Comparison of ENCODE assay signal across 7 cellular contexts in genomic region chr12:6570264-6570887, GRCh38. TPM values are rescaled to one million over a fixed set of nuclear protein-coding genes. Genes with fewer than 3 reads are reported as not detected.
DNase-seq lines count a peak whose midpoint lies in the region; ATAC-seq and TF ChIP-seq lines count a peak whose summit lies in the region.

No MANE protein-coding gene starts in this region.

- no peaks in the 10 kb centered on the region for H3K9me2 ChIP-seq in SU-DHL-6 (replicated peaks; ENCODE audit: insufficient read depth, low read length)

- no peaks in the 10 kb centered on the region for H3K9me3 Mint-ChIP-seq in neural crest cell

- TF ChIP-seq CTCF in SU-DHL-6 (IDR thresholded peaks at IDR 0.05; ENCODE audit: insufficient read depth, low read length, poor library complexity, severe bottlenecking) (peak; percentile 73), dorsolateral prefrontal cortex (IDR thresholded peaks at IDR 0.05 in 54 of 56, conservative IDR thresholded peaks at IDR 0.05 in 2 of 56; ENCODE audit: low read depth in 1 of 56, partially characterized antibody in 56 of 56) (peak in 36 of 56 donors; percentile 8 to 45 (median 24)), neural crest cell (conservative IDR thresholded peaks at IDR 0.05) (peak; percentile 69)

- no peak overlapping the region for H3K27ac ChIP-seq in SU-DHL-6 (ENCODE audit: low read depth, low read length)
- H3K27ac ChIP-seq in dorsolateral prefrontal cortex: peak overlapping the region in 1 of 59 donors; percentile 25

- peaks cover 2% of the 10 kb centered on the region for H3K27me3 Mint-ChIP-seq in neural crest cell (ENCODE audit: low read depth)

- no peak overlapping the region for H3K4me2 ChIP-seq in SU-DHL-6 (ENCODE audit: low read depth, low read length, poor library complexity, severe bottlenecking)

- H3K27me3 ChIP-seq in SU-DHL-6 (ENCODE audit: low read length) (no peaks in the 10 kb centered on the region), dorsolateral prefrontal cortex (no peaks in the 10 kb centered on the region)

- H3F3A ChIP-seq in SU-DHL-6 (ENCODE audit: insufficient read depth): peaks cover 30% of the 10 kb centered on the region

- H4K20me1 ChIP-seq in SU-DHL-6 (ENCODE audit: low read depth, low read length): no peaks in the 10 kb centered on the region

- TF ChIP-seq EP300 in Ishikawa (IDR thresholded peaks at IDR 0.05; ENCODE audit: borderline replicate concordance): no peak

- DNase-seq in EL (peak; percentile 45), dorsolateral prefrontal cortex (peak in 3 of 10 donors; percentile 25 to 49 (median 43)), neural crest cell (ENCODE audit: low read depth, low spot score) (peak; percentile 61)

- peaks cover 31% of the 10 kb centered on the region for H3K36me3 ChIP-seq in SU-DHL-6 (ENCODE audit: low read length)

- H3K79me2 ChIP-seq in SU-DHL-6 (ENCODE audit: insufficient read depth, low read length): peaks cover 26% of the 10 kb centered on the region

- H3K4me3 Mint-ChIP-seq in neural crest cell: peak overlapping the region; percentile 99

- no peak overlapping the region for H3K4me3 ChIP-seq in SU-DHL-6 (ENCODE audit: insufficient read depth, low read length, poor library complexity, severe bottlenecking)
- no peak overlapping the region for H3K4me3 ChIP-seq in dorsolateral prefrontal cortex

- no peak for ATAC-seq in GM18519 (IDR thresholded peaks at IDR 0.05; ENCODE audit: low FRiP score, unreplicated experiment)
- no peak for ATAC-seq in HG02610 (IDR thresholded peaks at IDR 0.05; ENCODE audit: unreplicated experiment)

- no peak overlapping the region for H3K9ac ChIP-seq in SU-DHL-6 (ENCODE audit: low read length)

- H3K36me3 Mint-ChIP-seq in neural crest cell (ENCODE audit: low read depth): peaks cover 35% of the 10 kb centered on the region

- peaks cover 26% of the 10 kb centered on the region for H3K4me1 Mint-ChIP-seq in neural crest cell

- no peak overlapping the region for H2AFZ ChIP-seq in SU-DHL-6 (ENCODE audit: low read depth, low read length, severe bottlenecking)

- no peak overlapping the region for H3K27ac Mint-ChIP-seq in neural crest cell (ENCODE audit: unreplicated experiment)

- intact Hi-C loops in dorsolateral prefrontal cortex (cut with DNase I): loop anchor here in 1 of 2 donors (2.0 kb wide), 1 partner anchor 34 kb away; no protein-coding TSS in a partner anchor

- peak; percentile 56; the same call in 1 of the 2 replicates for TF ChIP-seq RAD21 in Ishikawa (IDR thresholded peaks at IDR 0.05; ENCODE audit: low read depth)

- no peaks in the 10 kb centered on the region for H3K9me3 ChIP-seq in SU-DHL-6 (ENCODE audit: insufficient read depth, low read length)

TF ChIP-seq in Ishikawa, 13 proteins besides CTCF, POLR2A, EP300 and RAD21:
- no peak for TF ChIP-seq TAF1 (IDR thresholded peaks at IDR 0.05; ENCODE audit: low read depth)
- TF ChIP-seq CEBPB (IDR thresholded peaks at IDR 0.05): no peak
- no peak for TF ChIP-seq YY1 (IDR thresholded peaks at IDR 0.05; ENCODE audit: low read depth)
- no peak for TF ChIP-seq USF1 (IDR thresholded peaks at IDR 0.05)
- no peak for TF ChIP-seq CREB1 (IDR thresholded peaks at IDR 0.05; ENCODE audit: low read depth)
- no peak for TF ChIP-seq TCF12 (IDR thresholded peaks at IDR 0.05; ENCODE audit: low read depth)
- no peak for TF ChIP-seq FOXM1 (IDR thresholded peaks at IDR 0.05; ENCODE audit: borderline replicate concordance, low read depth)
- no peak for TF ChIP-seq REST (IDR thresholded peaks at IDR 0.05; ENCODE audit: low read depth)
- TF ChIP-seq NFIC (IDR thresholded peaks at IDR 0.05): no peak
- TF ChIP-seq EGR1 (IDR thresholded peaks at IDR 0.05): no peak
- no peak for TF ChIP-seq TEAD4 (IDR thresholded peaks at IDR 0.05)
- TF ChIP-seq MAX (IDR thresholded peaks at IDR 0.05): no peak

RNA-seq across cellular contexts. Expression of gene NOP2, which starts 2.3 kb away (rescaled TPM):
- total RNA-seq in dorsolateral prefrontal cortex: 10 to 100 TPM; 17.8 to 57.6 (median 26.6) TPM
- total RNA-seq in neural crest cell: 73.3 and 75.1 TPM in 2 replicates

RNA-seq across cellular contexts. Expression of gene IFFO1, which starts 14.5 kb away (rescaled TPM):
- total RNA-seq in dorsolateral prefrontal cortex (10 to 100 TPM; 29.9 to 71.0 (median 45.2) TPM), neural crest cell (27.2 and 28.9 TPM in 2 replicates)

RNA-seq across cellular contexts. Expression of gene GAPDH, which starts 36.1 kb away (rescaled TPM):
- total RNA-seq in dorsolateral prefrontal cortex (1,000 to 10,000 TPM; 1,552 to 3,778 (median 2,635) TPM), neural crest cell (3,867 and 3,984 TPM in 2 replicates)

RNA-seq across cellular contexts. Expression of gene CHD4, which starts 36.8 kb away (rescaled TPM):
- total RNA-seq in dorsolateral prefrontal cortex (100 to 1,000 TPM; 139 to 266 (median 179) TPM), neural crest cell (476 and 492 TPM in 2 replicates)
